10 cellular contexts compared by ENCODE assay signal in the genomic region with DNA sequence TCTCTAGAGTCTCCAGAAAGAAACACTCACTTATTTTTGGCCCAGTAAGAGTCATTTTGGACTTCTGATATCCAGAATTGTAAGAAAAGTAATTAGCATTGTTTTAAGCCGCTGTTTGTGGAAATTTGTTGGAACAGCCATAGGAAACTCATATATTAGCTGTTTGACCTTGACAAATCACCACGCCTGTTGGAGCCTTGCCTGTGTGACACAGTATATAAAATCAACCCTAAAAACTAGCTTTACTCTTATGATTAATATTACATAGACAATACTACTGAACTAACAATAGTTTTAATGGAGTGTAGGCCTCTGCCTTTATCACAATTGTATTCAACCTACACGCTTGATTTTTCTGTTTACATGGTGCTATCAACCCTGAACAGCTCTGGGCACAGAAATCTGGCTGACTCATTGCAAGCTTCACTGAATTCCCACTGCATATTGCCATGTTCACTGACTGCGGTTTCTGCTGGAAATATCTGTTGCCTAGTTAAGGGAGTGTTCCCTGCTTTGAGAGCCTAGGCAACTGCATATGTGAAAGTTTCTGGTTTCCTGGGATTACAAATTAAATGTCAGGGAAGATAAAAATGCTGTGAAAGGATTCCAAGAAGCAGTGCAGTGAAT.
DNase-seq lines count a peak whose midpoint lies in the region; ATAC-seq and TF ChIP-seq lines count a peak whose summit lies in the region.
"Had no signal": no experiment of that assay in that cellular context is flagged by ENCODE, and none has a peak within 500 bp of the region (broad histone marks: within the 10 kb centered on the region; RNA-seq: fewer than 3 reads in every experiment).

No MANE protein-coding gene starts in this region.

- H3K9me3 Mint-ChIP-seq in progenitor cell of endocrine pancreas (ENCODE audit: low read depth) (peaks cover 17% of the 10 kb centered on the region), natural killer cell (peaks cover 15 to 22% of the 10 kb centered on the region in 2 donors)

- H3K4me3 Mint-ChIP-seq in progenitor cell of endocrine pancreas (ENCODE audit: low read depth) (no peak overlapping the region), natural killer cell (no peak overlapping the region)

- peaks cover 3% of the 10 kb centered on the region for H3K36me3 Mint-ChIP-seq in progenitor cell of endocrine pancreas (ENCODE audit: insufficient read depth)
- H3K36me3 Mint-ChIP-seq in natural killer cell, result peaks cover 8% of the 10 kb centered on the region

- H3K27me3 ChIP-seq in stomach smooth muscle (ENCODE audit: control insufficient read depth in 1 of 2, insufficient read depth in 2 of 2, low read length in 2 of 2), result no peaks in the 10 kb centered on the region

- peak overlapping the region; percentile 56 for H3K27ac ChIP-seq in stomach smooth muscle (ENCODE audit: low read length)

- no peaks in the 10 kb centered on the region for H3K36me3 ChIP-seq in stomach smooth muscle (ENCODE audit: control insufficient read depth in 2 of 2, insufficient read depth in 2 of 2, low read length in 2 of 2)

- H3K27me3 Mint-ChIP-seq in progenitor cell of endocrine pancreas, result no peaks in the 10 kb centered on the region
- no peaks in the 10 kb centered on the region for H3K27me3 Mint-ChIP-seq in natural killer cell (ENCODE audit: low read depth in 2 of 2)

- H3K27ac Mint-ChIP-seq in progenitor cell of endocrine pancreas (no peak overlapping the region), natural killer cell (no peak overlapping the region)

- H3K4me1 Mint-ChIP-seq in progenitor cell of endocrine pancreas (ENCODE audit: low read depth) (peaks cover 13% of the 10 kb centered on the region), natural killer cell (no peaks in the 10 kb centered on the region)

- H3K4me1 ChIP-seq in stomach smooth muscle (ENCODE audit: control insufficient read depth, insufficient read depth, low read length), result no peaks in the 10 kb centered on the region

- intact Hi-C loops in natural killer cell (cut with micrococcal nuclease), result no loop called here

- no peak overlapping the region for H3K4me3 ChIP-seq in stomach smooth muscle (ENCODE audit: low read length in 2 of 2)

- TF ChIP-seq CTCF in progenitor cell of endocrine pancreas (IDR thresholded peaks at IDR 0.05; ENCODE audit: unreplicated experiment) (no peak), natural killer cell (IDR thresholded peaks at IDR 0.05) (no peak)

- DNase-seq in M059J (ENCODE audit: low read depth) (peak; percentile 79), anterior cingulate cortex (lab: John Stamatoyannopoulos, UW) (peak in 30 of 58 donors; percentile 0 to 61 (median 8)), iris pigment epithelial cell (ENCODE audit: low read depth) (peak; percentile 55), cerebellar cortex (ENCODE audit: low spot score) (no peak), NCI-H748 treated with DMSO at 0.1 percent for 48 hours (lab: John Stamatoyannopoulos, UW) (no peak), progenitor cell of endocrine pancreas (ENCODE audit: low spot score, unreplicated experiment) (no peak), natural killer cell (no peak)
- DNase-seq: activated CD4-positive, alpha-beta T cell treated with anti-CD3 and anti-CD28 coated beads for 48 hours; NCI-H524 had no signal

- H3K9ac ChIP-seq in stomach smooth muscle (ENCODE audit: low read length in 2 of 2), result no peak overlapping the region

- H3K9me3 ChIP-seq in stomach smooth muscle (ENCODE audit: control insufficient read depth in 2 of 2, low read length in 2 of 2), result no peaks in the 10 kb centered on the region

- ATAC-seq in natural killer cell, result no peak

Comparison
In these comparisons a context has a peak if more than half of its experiments do, and no peak if none do; other contexts are left out.
1. DNase-seq: peak in M059J (single experiment), anterior cingulate cortex (30 of 58) and iris pigment epithelial cell (single experiment); none in cerebellar cortex (single experiment), NCI-H748 treated with DMSO at 0.1 percent for 48 hours (single experiment), progenitor cell of endocrine pancreas (single experiment) and natural killer cell (single experiment).